9 cellular contexts compared by ENCODE assay signal in genomic region chr19:917323-918151, GRCh38. TPM values are rescaled to one million over a fixed set of nuclear protein-coding genes. Genes with fewer than 3 reads are reported as not detected.
DNase-seq lines count a peak whose midpoint lies in the region; ATAC-seq and TF ChIP-seq lines count a peak whose summit lies in the region.
"Had no signal": no experiment of that assay in that cellular context is flagged by ENCODE, and none has a peak within 500 bp of the region (broad histone marks: within the 10 kb centered on the region; RNA-seq: fewer than 3 reads in every experiment).

Gene KISS1R (plus strand): TSS chr19:917333. CDS start chr19:917503, 170 bp downstream.

- H3K79me2 ChIP-seq in mammary epithelial cell (ENCODE audit: insufficient read depth, low read length): peaks cover 9% of the 10 kb centered on the region
- no peaks in the 10 kb centered on the region for H3K79me2 ChIP-seq in mesendoderm (ENCODE audit: control insufficient read depth, insufficient read depth, low read length)

- POLR2A ChIA-PET in A673 (lab: Charles Lee; ENCODE audit: low non-redundant PET): no interaction called here

- no peak within 1 kb of the TSS for H2AFZ ChIP-seq in mammary epithelial cell (ENCODE audit: low read depth, low read length)

- H3K4me3 ChIP-seq in A673 (ENCODE audit: low read depth, low read length, poor library complexity, severe bottlenecking) (peak within 1 kb of the TSS; percentile 33), GM12865 (ENCODE audit: low read depth, low read length) (no peak within 1 kb of the TSS; the same call in 1 of the 2 replicates), mammary epithelial cell (replicated peaks in 1 of 3; ENCODE audit: insufficient read depth in 1 of 3, low read depth in 2 of 3, low read length in 3 of 3) (peak within 1 kb of the TSS in 1 of 3 experiments; percentile 4), mesendoderm (ENCODE audit: low read length) (no peak within 1 kb of the TSS)

- H3K4me2 ChIP-seq in mammary epithelial cell (ENCODE audit: insufficient read depth, low read depth, low read length) (peak within 1 kb of the TSS; percentile 52), mesendoderm (ENCODE audit: low read length) (peak within 1 kb of the TSS; percentile 50)

- in situ Hi-C loops in mammary epithelial cell (cut with MboI; ENCODE audit: low sequenced_read_pairs in 2 of 2): no loop called here

- no peak within 1 kb of the TSS for H2BK5ac ChIP-seq in mesendoderm (ENCODE audit: low read length)

- H3K9me3 ChIP-seq in A673 (ENCODE audit: low read depth, low read length, poor library complexity, severe bottlenecking) (no peaks in the 10 kb centered on the region), mammary epithelial cell (replicated peaks; ENCODE audit: insufficient read depth, low read length) (no peaks in the 10 kb centered on the region)

- H3K4ac ChIP-seq in mesendoderm (ENCODE audit: low read depth, low read length): no peak within 1 kb of the TSS

- no peak within 1 kb of the TSS for H2AK5ac ChIP-seq in mesendoderm (ENCODE audit: low read length)

- peaks cover 22% of the 10 kb centered on the region for H3K4me1 ChIP-seq in A673 (ENCODE audit: insufficient read depth, low read length, poor library complexity, severe bottlenecking)
- H3K4me1 ChIP-seq in mammary epithelial cell (ENCODE audit: insufficient read depth, low read length): peaks cover 22% of the 10 kb centered on the region
- no peaks in the 10 kb centered on the region for H3K4me1 ChIP-seq in mesendoderm (ENCODE audit: control insufficient read depth, low read depth, low read length)

- no peak within 1 kb of the TSS for H4K8ac ChIP-seq in mesendoderm (ENCODE audit: low read depth, low read length)

- no peaks in the 10 kb centered on the region for H4K20me1 ChIP-seq in mammary epithelial cell (ENCODE audit: insufficient read depth, low read length)

- no peaks in the 10 kb centered on the region for H3K79me1 ChIP-seq in mesendoderm (ENCODE audit: low read length)

- H3K23ac ChIP-seq in mesendoderm (ENCODE audit: low read length): no peak within 1 kb of the TSS

- no TSS peak for BruUV-seq in A673 (replicated peaks; lab: Mats Ljungman, UMichigan)
- BruUV-seq in mammary epithelial cell (replicated peaks; lab: Mats Ljungman, UMichigan): no TSS peak

- no peak for ATAC-seq in GM18517 (IDR thresholded peaks at IDR 0.05; ENCODE audit: unreplicated experiment)

- TF ChIP-seq CTCF in A673 (conservative IDR thresholded peaks at IDR 0.05; ENCODE audit: low read depth, low read length): peak; percentile 66
- peak; percentile 76 for TF ChIP-seq CTCF in GM12865 (IDR thresholded peaks at IDR 0.05; ENCODE audit: insufficient read depth, low read depth, low read length, missing control alignments)
- TF ChIP-seq CTCF in mammary epithelial cell (conservative IDR thresholded peaks at IDR 0.05 in 1 of 2, IDR thresholded peaks at IDR 0.05 in 1 of 2; ENCODE audit: extremely low read depth in 1 of 2, insufficient read depth in 1 of 2, low read depth in 1 of 2, low read length in 2 of 2): peak; percentile 31 to 59

- H4K5ac ChIP-seq in mesendoderm (ENCODE audit: low read length): no peak within 1 kb of the TSS

- H3K56ac ChIP-seq in mesendoderm (ENCODE audit: low read length): no peak within 1 kb of the TSS

- no peak within 1 kb of the TSS for H3K27ac ChIP-seq in A673 (ENCODE audit: low read depth, low read length, poor library complexity, severe bottlenecking)
- H3K27ac ChIP-seq in mammary epithelial cell (ENCODE audit: insufficient read depth, low read depth, low read length): no peak within 1 kb of the TSS
- no peak within 1 kb of the TSS for H3K27ac ChIP-seq in mesendoderm (ENCODE audit: low read depth, low read length)
- H3K27ac ChIP-seq: epithelial cell of prostate had no signal

- no peak within 1 kb of the TSS for H3K18ac ChIP-seq in mesendoderm (ENCODE audit: low read length)

- intact Hi-C loops in A673 (cut with micrococcal nuclease; ENCODE audit: unreplicated experiment) (loop anchor here (10.0 kb wide), 1 partner anchor 253 kb away; the partner anchor contains the start of gene RNF126), mammary epithelial cell (cut with micrococcal nuclease) (loop anchor here (1.0 to 2.0 kb wide), 2 partner anchors 35 to 60 kb away; no protein-coding TSS in a partner anchor)

- H2BK120ac ChIP-seq in mesendoderm (ENCODE audit: low read depth, low read length): no peak within 1 kb of the TSS

- dilution Hi-C loops in mammary epithelial cell (cut with HindIII; ENCODE audit: low sequenced_read_pairs): no loop called here

- H3K27me3 ChIP-seq in A673 (replicated peaks; ENCODE audit: insufficient read depth, low read depth, low read length, poor library complexity) (peaks cover 37% of the 10 kb centered on the region), mammary epithelial cell (ENCODE audit: insufficient read depth, low read length) (peaks cover 18% of the 10 kb centered on the region), mesendoderm (ENCODE audit: insufficient read depth, low read length, poor library complexity) (peaks cover 25% of the 10 kb centered on the region)

- CTCF ChIA-PET in A673 (lab: Charles Lee): no interaction called here
- CTCF ChIA-PET in mammary epithelial cell (lab: Charles Lee; ENCODE audit: low non-redundant PET): no interaction called here

- no peak within 1 kb of the TSS for H2BK15ac ChIP-seq in mesendoderm (replicated peaks; ENCODE audit: low read depth)

- H3K36me3 ChIP-seq in A673 (ENCODE audit: insufficient read depth, low read length, poor library complexity, severe bottlenecking) (no peaks in the 10 kb centered on the region), mammary epithelial cell (ENCODE audit: insufficient read depth, low read length) (no peaks in the 10 kb centered on the region), mesendoderm (ENCODE audit: control insufficient read depth, insufficient read depth, low read length) (no peaks in the 10 kb centered on the region)

- 18% methylated on average over 4 of the region's 87 CpGs for WGBS in mammary epithelial cell (ENCODE audit: low coverage, missing lambda C conversion rate)
- WGBS in mesendoderm (ENCODE audit: extremely low coverage, insufficient coverage, low lambda C conversion rate): no CpG with 5 or more reads among the region's 87 CpGs

- DNase-seq in A673 (ENCODE audit: low spot score) (peak; percentile 50), GM12865 (ENCODE audit: low read depth) (peak; percentile 65), SHP77 (lab: John Stamatoyannopoulos, UW) (peak; percentile 50 to 59), mammary epithelial cell (no peak), mesendoderm (peak; percentile 83), NCI-H128 (lab: John Stamatoyannopoulos, UW; ENCODE audit: unreplicated experiment) (no peak), globus pallidus (ENCODE audit: low spot score) (no peak)

- H3K9ac ChIP-seq in mammary epithelial cell (ENCODE audit: insufficient read depth, low read length): no peak within 1 kb of the TSS
- H3K9ac ChIP-seq in mesendoderm (ENCODE audit: low read length): no peak within 1 kb of the TSS

RNA-seq across cellular contexts. Expression of gene KISS1R, which starts in this region (rescaled TPM):
- total RNA-seq in A673 (2021) (0.20 TPM in 1 of 2 replicates, not detected in the other), mammary epithelial cell (not detected)
- polyA plus RNA-seq in mammary epithelial cell: 0.05 TPM
- polyA minus RNA-seq in mammary epithelial cell: not detected
- polyA plus RNA-seq in mesendoderm (2013, experiment 1 of 2): 0.10 TPM
- polyA plus RNA-seq in mesendoderm (2013, experiment 2 of 2): 0.15 TPM

Comparison
In these comparisons a context has a peak if more than half of its experiments do, and no peak if none do; other contexts are left out.
1. Peak in DNase-seq and H3K4me3 ChIP-seq in A673; RNA of the gene not detected or under 1 TPM.
2. DNase-seq: peak in GM12865 (single experiment), SHP77 (2 of 2) and mesendoderm (single experiment); none in mammary epithelial cell (single experiment), NCI-H128 (single experiment) and globus pallidus (single experiment).
3. Peak in every context shown above with its lines, with median percentiles within 50 percentile points of each other: CTCF ChIP-seq.